In the genomic region with DNA sequence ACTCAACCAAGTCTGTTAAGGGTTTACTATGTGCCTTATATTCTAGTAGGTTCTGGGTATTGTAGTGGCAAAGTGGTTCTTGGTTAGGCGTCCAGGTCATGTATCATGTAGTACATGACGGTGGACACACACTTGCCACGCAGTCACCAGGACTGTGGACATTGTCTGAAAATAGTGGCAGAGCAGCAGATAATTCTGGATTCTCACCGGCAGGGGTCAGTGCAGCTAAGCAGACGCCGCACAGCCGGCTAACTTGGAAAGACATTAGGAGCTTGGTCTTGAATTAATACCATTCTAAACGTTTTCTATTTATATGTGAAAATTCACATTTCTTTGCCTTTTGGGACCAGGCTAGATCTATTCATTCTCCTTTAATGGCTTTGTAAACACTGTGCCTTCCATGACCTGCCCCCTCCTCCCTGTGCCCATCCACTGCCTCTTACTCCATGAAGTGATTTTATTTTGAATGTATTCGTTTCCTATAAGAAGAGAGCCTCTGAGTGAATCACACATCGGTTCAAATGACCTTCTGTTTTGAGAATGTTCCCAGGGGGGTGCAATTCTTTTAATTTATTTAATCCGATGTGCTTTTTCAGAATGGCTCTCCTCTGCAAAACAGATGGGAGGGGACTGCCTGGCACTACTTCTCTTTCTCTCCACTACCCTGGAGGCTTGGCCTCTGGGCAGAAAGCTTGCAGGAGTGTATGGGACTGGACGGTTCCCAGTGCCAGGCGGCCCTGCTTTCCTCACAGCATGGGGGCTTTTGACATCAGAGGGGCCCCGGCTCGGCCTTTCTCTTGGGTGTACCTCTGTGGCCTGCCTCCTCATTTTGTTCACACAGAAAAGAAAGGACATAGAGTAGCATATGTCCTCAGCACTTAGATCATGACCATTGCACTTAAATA, we compare ENCODE assay signal across 8 cellular contexts.
DNase-seq lines count a peak whose midpoint lies in the region; ATAC-seq, FAIRE-seq and TF ChIP-seq lines count a peak whose summit lies in the region.

No MANE protein-coding gene starts in this region.

- in situ Hi-C loops in Panc1 (cut with HindIII; ENCODE audit: low pct_unique_long_range_greater_than_20kb, low sequenced_read_pairs) = no loop called here

- H3K4me3 Mint-ChIP-seq in Caco-2 (ENCODE audit: unreplicated experiment) (no peak overlapping the region), chondrocyte (ENCODE audit: unreplicated experiment) (peak overlapping the region; percentile 25)
- no peak overlapping the region for H3K4me3 Mint-ChIP-seq in stimulated activated naive B cell treated with anti-CD40 and anti-IgM and Interleukin-4, amounts not matched to agents 10 μg/mL and 1 μg/mL and 100 μg/mL, for 72 hours

- POLR2A ChIA-PET in Caco-2 (lab: Charles Lee) = no interaction called here
- POLR2A ChIA-PET in Panc1 (lab: Charles Lee) = interaction anchor here (0.6 kb wide), 1 partner anchor 514 kb away, joined by 4 read pairs; no protein-coding TSS in a partner anchor

- intact Hi-C loops in Caco-2 (cut with micrococcal nuclease; ENCODE audit: unreplicated experiment) = loop anchor here (5.0 kb wide), 2 partner anchors 61 to 1314 kb away; no protein-coding TSS in a partner anchor
- intact Hi-C loops in Panc1 (cut with micrococcal nuclease; ENCODE audit: unreplicated experiment) = loop anchor here (5.0 to 10.0 kb wide), 2 partner anchors 284 to 406 kb away; no protein-coding TSS in a partner anchor

- TF ChIP-seq RAD21 in liver (IDR thresholded peaks at IDR 0.05) = peak; percentile 84

- peak; percentile 86 to 92 for TF ChIP-seq CTCF in Caco-2 (IDR thresholded peaks at IDR 0.05; ENCODE audit: insufficient read depth in 1 of 2, low read depth in 1 of 2, low read length in 1 of 2, severe bottlenecking in 1 of 2, unreplicated experiment in 1 of 2)
- TF ChIP-seq CTCF in Panc1 (IDR thresholded peaks at IDR 0.05) = peak; percentile 94
- TF ChIP-seq CTCF in chondrocyte (IDR thresholded peaks at IDR 0.05) = peak; percentile 97
- TF ChIP-seq CTCF in liver (IDR thresholded peaks at IDR 0.05; ENCODE audit: low read depth, low read length, missing input control) = peak; percentile 78

- H3K36me3 ChIP-seq in Caco-2 (ENCODE audit: control insufficient read depth, insufficient read depth, low read length) (no peaks in the 10 kb centered on the region), Panc1 (ENCODE audit: control insufficient read depth, insufficient read depth, low read length) (no peaks in the 10 kb centered on the region), liver (ENCODE audit: control insufficient read depth in 4 of 4, insufficient read depth in 3 of 4, low read depth in 1 of 4, low read length in 3 of 4) (no peaks in the 10 kb centered on the region)

- FAIRE-seq in GM19239 (lab: Jason Lieb, UNC) = peak; percentile 85

- CTCF ChIA-PET in Caco-2 (lab: Charles Lee) (interaction anchor here (0.6 to 1.6 kb wide), 3 partner anchors 12 to 110 kb away, joined by 3 to 10 read pairs (median 3); no protein-coding TSS in a partner anchor), Panc1 (lab: Charles Lee) (interaction anchor here (0.6 to 0.9 kb wide), 3 partner anchors 53 to 1158 kb away, joined by 3 to 5 read pairs (median 3); no protein-coding TSS in a partner anchor)

- H3K27ac Mint-ChIP-seq in Caco-2 (ENCODE audit: unreplicated experiment) (no peak overlapping the region), chondrocyte (ENCODE audit: unreplicated experiment) (peak overlapping the region; percentile 90)
- H3K27ac Mint-ChIP-seq in stimulated activated naive B cell treated with anti-CD40 and anti-IgM and Interleukin-4, amounts not matched to agents 10 μg/mL and 1 μg/mL and 100 μg/mL, for 72 hours = no peak overlapping the region

- no peak overlapping the region for H3K27ac ChIP-seq in Panc1 (ENCODE audit: low read length)
- no peak overlapping the region for H3K27ac ChIP-seq in liver (ENCODE audit: low read depth in 1 of 2, low read length in 2 of 2)

- H3K36me3 Mint-ChIP-seq in Caco-2 (ENCODE audit: insufficient read depth, unreplicated experiment) (no peaks in the 10 kb centered on the region), chondrocyte (ENCODE audit: low read depth) (no peaks in the 10 kb centered on the region)
- no peaks in the 10 kb centered on the region for H3K36me3 Mint-ChIP-seq in stimulated activated naive B cell treated with anti-CD40 and anti-IgM and Interleukin-4, amounts not matched to agents 10 μg/mL and 1 μg/mL and 100 μg/mL, for 72 hours

- 30% methylated on average over 15 of the region's 15 CpGs for WGBS in liver

- H3K27me3 ChIP-seq in Caco-2 (replicated peaks; ENCODE audit: control insufficient read depth, insufficient read depth, low read length) (no peaks in the 10 kb centered on the region), Panc1 (ENCODE audit: control insufficient read depth, insufficient read depth, low read length) (peaks cover 5% of the 10 kb centered on the region; the same call in 1 of the 2 replicates), liver (ENCODE audit: control insufficient read depth in 4 of 4, insufficient read depth in 4 of 4, low read length in 3 of 4) (peaks cover 0 to 5% (median 0%) of the 10 kb centered on the region in 4 donors)

- H3K9me3 ChIP-seq in Caco-2 = peaks cover 6% of the 10 kb centered on the region; the same call in 1 of the 2 replicates
- no peaks in the 10 kb centered on the region for H3K9me3 ChIP-seq in Panc1 (ENCODE audit: control insufficient read depth, insufficient read depth, low read depth, low read length)
- H3K9me3 ChIP-seq in liver (ENCODE audit: control insufficient read depth in 4 of 4, low read length in 3 of 4) = no peaks in the 10 kb centered on the region

- peaks cover 6% of the 10 kb centered on the region for H3K27me3 Mint-ChIP-seq in Caco-2 (ENCODE audit: insufficient read depth, unreplicated experiment)
- H3K27me3 Mint-ChIP-seq in chondrocyte (ENCODE audit: low read depth) = no peaks in the 10 kb centered on the region
- H3K27me3 Mint-ChIP-seq in stimulated activated naive B cell treated with anti-CD40 and anti-IgM and Interleukin-4, amounts not matched to agents 10 μg/mL and 1 μg/mL and 100 μg/mL, for 72 hours = peaks cover 0 to 9% of the 10 kb centered on the region in 2 donors

- H3K9me3 Mint-ChIP-seq in Caco-2 (ENCODE audit: unreplicated experiment) = no peaks in the 10 kb centered on the region
- H3K9me3 Mint-ChIP-seq in chondrocyte (ENCODE audit: low read depth) = peaks cover 3% of the 10 kb centered on the region
- H3K9me3 Mint-ChIP-seq in stimulated activated naive B cell treated with anti-CD40 and anti-IgM and Interleukin-4, amounts not matched to agents 10 μg/mL and 1 μg/mL and 100 μg/mL, for 72 hours = peaks cover 0 to 2% of the 10 kb centered on the region in 2 donors

- BruUV-seq in Caco-2 (replicated peaks; lab: Mats Ljungman, UMichigan) = no TSS peak
- BruUV-seq in Panc1 (replicated peaks; lab: Mats Ljungman, UMichigan) = no TSS peak

- H3K4me1 ChIP-seq in Caco-2 = no peaks in the 10 kb centered on the region
- H3K4me1 ChIP-seq in Panc1 (ENCODE audit: control insufficient read depth, insufficient read depth, low read length) = no peaks in the 10 kb centered on the region
- H3K4me1 ChIP-seq in liver (ENCODE audit: control insufficient read depth in 4 of 4, insufficient read depth in 4 of 4, low read length in 3 of 4) = no peaks in the 10 kb centered on the region

- ATAC-seq in Panc1 (peak; percentile 89), GM18873 (IDR thresholded peaks at IDR 0.05; ENCODE audit: low FRiP score, unreplicated experiment) (no peak)
- peak; percentile 52 to 68 for ATAC-seq in stimulated activated naive B cell treated with anti-CD40 and anti-IgM and Interleukin-4, amounts not matched to agents 10 μg/mL and 1 μg/mL and 100 μg/mL, for 72 hours (replicated peaks)

- H3K4me3 ChIP-seq in Caco-2 (ENCODE audit: low read depth, low read length) = no peak overlapping the region
- no peak overlapping the region for H3K4me3 ChIP-seq in Panc1 (ENCODE audit: low read depth in 2 of 2, low read length in 2 of 2)
- no peak overlapping the region for H3K4me3 ChIP-seq in liver (ENCODE audit: low read depth in 1 of 3, low read length in 3 of 3)

- H3K4me1 Mint-ChIP-seq in Caco-2 (ENCODE audit: low read depth, unreplicated experiment) = no peaks in the 10 kb centered on the region
- H3K4me1 Mint-ChIP-seq in chondrocyte (ENCODE audit: low read depth) = peaks cover 35% of the 10 kb centered on the region
- no peaks in the 10 kb centered on the region for H3K4me1 Mint-ChIP-seq in stimulated activated naive B cell treated with anti-CD40 and anti-IgM and Interleukin-4, amounts not matched to agents 10 μg/mL and 1 μg/mL and 100 μg/mL, for 72 hours

- peak; percentile 58 to 72 for DNase-seq in Caco-2
- DNase-seq in GM19239 (ENCODE audit: insufficient read length, low spot score) = peak; percentile 28
- peak; percentile 50 for DNase-seq in HPDE6-E6E7 (ENCODE audit: extremely low spot score)
- DNase-seq in Panc1 (ENCODE audit: low read depth, low spot score) = no peak
- DNase-seq in chondrocyte (ENCODE audit: low spot score) = no peak
- DNase-seq in stimulated activated naive B cell treated with anti-CD40 and anti-IgM and Interleukin-4, amounts not matched to agents 10 μg/mL and 1 μg/mL and 100 μg/mL, for 72 hours = no peak

- H3K9ac ChIP-seq in liver (ENCODE audit: low read depth in 1 of 2, low read length in 2 of 2) = no peak overlapping the region

TF ChIP-seq in liver, 16 proteins besides CTCF, POLR2A, EP300 and RAD21:
- TF ChIP-seq SP1 (IDR thresholded peaks at IDR 0.05) (no peak), FOXA2 (IDR thresholded peaks at IDR 0.05) (peak; percentile 12), EGR1 (IDR thresholded peaks at IDR 0.05; ENCODE audit: low read depth in 2 of 2) (no peak), YY1 (IDR thresholded peaks at IDR 0.05) (no peak)
TF ChIP-seq in liver: peak in this region for 1.

Comparison
In these comparisons a context has a peak if more than half of its experiments do, and no peak if none do; other contexts are left out.
1. DNase-seq: peak in Caco-2 (2 of 2), GM19239 (single experiment) and HPDE6-E6E7 (single experiment); none in Panc1 (single experiment), chondrocyte (single experiment) and stimulated activated naive B cell treated with anti-CD40 and anti-IgM and Interleukin-4, amounts not matched to agents 10 μg/mL and 1 μg/mL and 100 μg/mL, for 72 hours (single experiment).
2. Peak in every context shown above with its lines, with median percentiles within 50 percentile points of each other: CTCF ChIP-seq.